ENCODE assay signal across 12 cellular contexts in genomic region chrX:47849776-47850175, GRCh38.
"Had no signal": no experiment of that assay in that cellular context is flagged by ENCODE, and none has a peak within 500 bp of the region (broad histone marks: within the 10 kb centered on the region; RNA-seq: fewer than 3 reads in every experiment).

No MANE protein-coding gene starts in this region.

- H2AFZ ChIP-seq: hepatocyte had no signal

- H3K27me3 ChIP-seq: hepatocyte, left lung had no signal

- H3K4me3 Mint-ChIP-seq: activated T-cell treated with anti-CD3 and anti-CD28 coated beads, Interleukin-2, amount 50 U/mL, for 24 hours; naive thymus-derived CD4-positive, alpha-beta T cell had no signal

- H3K9me3 Mint-ChIP-seq: activated T-cell treated with anti-CD3 and anti-CD28 coated beads, Interleukin-2, amount 50 U/mL, for 24 hours; naive thymus-derived CD4-positive, alpha-beta T cell had no signal

- H3K4me2 ChIP-seq: hepatocyte had no signal

- H3K9me3 ChIP-seq: left lung, mucosa of descending colon had no signal

- H3K4me3 ChIP-seq: dorsolateral prefrontal cortex, hepatocyte, left lung, mucosa of descending colon had no signal

- H3K4me1 ChIP-seq: left lung had no signal

- H3K79me2 ChIP-seq: hepatocyte had no signal

- H3K27ac Mint-ChIP-seq: activated T-cell treated with anti-CD3 and anti-CD28 coated beads, Interleukin-2, amount 50 U/mL, for 24 hours had no signal

- H3K27me3 Mint-ChIP-seq: naive thymus-derived CD4-positive, alpha-beta T cell had no signal

- ATAC-seq: left lung; mucosa of descending colon; naive thymus-derived CD4-positive, alpha-beta T cell had no signal

- DNase-seq: activated CD4-positive, alpha-beta T cell treated with anti-CD3 and anti-CD28 coated beads for 1 hour; activated CD4-positive, alpha-beta T cell treated with anti-CD3 and anti-CD28 coated beads, Interleukin-2, amount 50 U/mL, for 4 hours; activated naive CD4-positive, alpha-beta T cell treated with anti-CD3 and anti-CD28 coated beads, Interleukin-2, amount 50 U/mL, for 16 hours; activated T-cell treated with anti-CD3 and anti-CD28 coated beads, Interleukin-2, amount 50 U/mL, for 24 hours; dorsolateral prefrontal cortex; kidney; left lung; mammary epithelial cell; mucosa of descending colon; naive thymus-derived CD4-positive, alpha-beta T cell; stimulated activated CD4-positive, alpha-beta T cell treated with anti-CD3 and anti-CD28 coated beads, Interleukin-2, amount 100 ng/mL, for 24 hours had no signal
